ENCODE assay signal across 1 cellular context in genomic region chr3:23826382-23827061, GRCh38.
TF ChIP-seq lines count a peak whose summit lies in the region.

No MANE protein-coding gene starts in this region.

TF ChIP-seq in HepG2, 621 proteins besides CTCF, POLR2A, EP300 and RAD21 (continued from another document):
- TF ChIP-seq ZBTB49 (CRISPR knock-in tag; IDR thresholded peaks at IDR 0.05; ENCODE audit: borderline replicate concordance) (no peak), NR3C1 (CRISPR knock-in tag; IDR thresholded peaks at IDR 0.05) (no peak), DMTF1 (CRISPR knock-in tag; IDR thresholded peaks at IDR 0.05) (no peak), ZNF777 (CRISPR knock-in tag; IDR thresholded peaks at IDR 0.05) (no peak), ZNF639 (CRISPR knock-in tag; conservative IDR thresholded peaks at IDR 0.05) (no peak), PLRG1 (conservative IDR thresholded peaks at IDR 0.05) (no peak), POGK (CRISPR knock-in tag; conservative IDR thresholded peaks at IDR 0.05) (no peak), HOMEZ (CRISPR knock-in tag; IDR thresholded peaks at IDR 0.05; ENCODE audit: low read depth) (no peak), ZNF781 (CRISPR knock-in tag; IDR thresholded peaks at IDR 0.05; ENCODE audit: borderline replicate concordance, not compliant biosample characterization) (no peak), ZNF766 (CRISPR knock-in tag; IDR thresholded peaks at IDR 0.05; ENCODE audit: borderline replicate concordance) (no peak), SOX13 (IDR thresholded peaks at IDR 0.05) (no peak), SOX13 (CRISPR knock-in tag; conservative IDR thresholded peaks at IDR 0.05 in 1 of 2, IDR thresholded peaks at IDR 0.05 in 1 of 2) (no peak), POGZ (CRISPR knock-in tag; IDR thresholded peaks at IDR 0.05) (no peak), ZNF572 (CRISPR knock-in tag; IDR thresholded peaks at IDR 0.05) (no peak), CREBL2 (CRISPR knock-in tag; IDR thresholded peaks at IDR 0.05; ENCODE audit: borderline replicate concordance) (no peak), DNMT1 (CRISPR knock-in tag; IDR thresholded peaks at IDR 0.05) (no peak), POLR2G (IDR thresholded peaks at IDR 0.05; ENCODE audit: low read depth, low read length) (no peak), ZNF260 (CRISPR knock-in tag; IDR thresholded peaks at IDR 0.05; ENCODE audit: borderline replicate concordance, low read depth) (no peak)
